18 cellular contexts compared by ENCODE assay signal in genomic region chr6:118305081-118305480, GRCh38.
DNase-seq lines count a peak whose midpoint lies in the region; ATAC-seq and TF ChIP-seq lines count a peak whose summit lies in the region.
"Had no signal": no experiment of that assay in that cellular context is flagged by ENCODE, and none has a peak within 500 bp of the region (broad histone marks: within the 10 kb centered on the region; RNA-seq: fewer than 3 reads in every experiment).

No MANE protein-coding gene starts in this region.

- H3K36me3 ChIP-seq in ascending aorta (no peaks in the 10 kb centered on the region), esophagus muscularis mucosa (no peaks in the 10 kb centered on the region), thoracic aorta (no peaks in the 10 kb centered on the region), aorta (ENCODE audit: control insufficient read depth in 1 of 2, insufficient read depth in 2 of 2, low read length in 1 of 2) (peaks cover 0 to 2% of the 10 kb centered on the region in 2 donors), upper lobe of right lung (no peaks in the 10 kb centered on the region)
- H3K36me3 ChIP-seq: BE2C, BLaER1 had no signal

- no peak for DNase-seq in ascending aorta (ENCODE audit: low spot score in 2 of 2)
- no peak for DNase-seq in esophagus muscularis mucosa (ENCODE audit: extremely low spot score)
- DNase-seq in thoracic aorta (ENCODE audit: low spot score), result no peak
- no peak for DNase-seq in aorta
- no peak for DNase-seq in upper lobe of right lung
- no peak for DNase-seq in C1 segment of cervical spinal cord (lab: John Stamatoyannopoulos, UW)
- no peak for DNase-seq in stimulated activated CD4-positive, alpha-beta T cell treated with anti-CD3 and anti-CD28 coated beads, Interleukin-4, amount 100 ng/mL, for 1 hour
- DNase-seq: 8988T; ACHN; BE2C; Caco-2; Calu3; CD4-positive, alpha-beta T cell; CD8-positive, alpha-beta T cell; GF-D8 had no signal

- WGBS in esophagus muscularis mucosa, result 85% methylated on average over 1 of the region's 1 CpG
- 94 to 100% methylated on average over 1 of the region's 1 CpG for WGBS in aorta, 2 donors

- no peak for TF ChIP-seq EP300 in esophagus muscularis mucosa (IDR thresholded peaks at IDR 0.05)

- ATAC-seq in thoracic aorta (ENCODE audit: insufficient number of reproducible peaks, low FRiP score, low read depth), result no peak
- ATAC-seq in aorta (ENCODE audit: low FRiP score), result no peak
- ATAC-seq in HG03159 (IDR thresholded peaks at IDR 0.05; ENCODE audit: unreplicated experiment), result no peak
- ATAC-seq in upper lobe of right lung, result no peak
- ATAC-seq: CD8-positive, alpha-beta T cell had no signal

- H3K27ac ChIP-seq in ascending aorta, result peak overlapping the region; percentile 83 to 85
- H3K27ac ChIP-seq in esophagus muscularis mucosa (replicated peaks in 1 of 4), result peak overlapping the region in 3 of 4 donors; percentile 20 to 58 (median 50)
- H3K27ac ChIP-seq in thoracic aorta, result peak overlapping the region; percentile 84 to 86
- peak overlapping the region; percentile 57 to 87 for H3K27ac ChIP-seq in aorta (ENCODE audit: low read depth in 1 of 2, low read length in 2 of 2)
- H3K27ac ChIP-seq in upper lobe of right lung, result no peak overlapping the region
- H3K27ac ChIP-seq: BLaER1, C4-2B had no signal

- no peak for TF ChIP-seq POLR2A in esophagus muscularis mucosa (IDR thresholded peaks at IDR 0.05; ENCODE audit: low read depth)

- H3K4me3 ChIP-seq in ascending aorta (no peak overlapping the region), esophagus muscularis mucosa (no peak overlapping the region), thoracic aorta (no peak overlapping the region), aorta (ENCODE audit: low read length in 2 of 2) (no peak overlapping the region), upper lobe of right lung (no peak overlapping the region)
- H3K4me3 ChIP-seq: BLaER1 had no signal

- H3K9me3 ChIP-seq in ascending aorta (no peaks in the 10 kb centered on the region), esophagus muscularis mucosa (no peaks in the 10 kb centered on the region), thoracic aorta (no peaks in the 10 kb centered on the region), aorta (ENCODE audit: control insufficient read depth, low read length) (no peaks in the 10 kb centered on the region), upper lobe of right lung (no peaks in the 10 kb centered on the region)
- H3K9me3 ChIP-seq: BE2C, BLaER1, Caco-2 had no signal

- intact Hi-C loops in ascending aorta (cut with DNase I) (no loop called here), esophagus muscularis mucosa (cut with DNase I) (no loop called here), aorta (cut with DNase I) (no loop called here), upper lobe of right lung (cut with DNase I) (no loop called here)

- H3K27me3 ChIP-seq in ascending aorta (no peaks in the 10 kb centered on the region), esophagus muscularis mucosa (no peaks in the 10 kb centered on the region), thoracic aorta (replicated peaks; ENCODE audit: insufficient read depth) (no peaks in the 10 kb centered on the region), aorta (ENCODE audit: control insufficient read depth in 1 of 2, insufficient read depth in 2 of 2, low read length in 1 of 2) (no peaks in the 10 kb centered on the region), upper lobe of right lung (no peaks in the 10 kb centered on the region)
- H3K27me3 ChIP-seq: BE2C, BLaER1 had no signal

- TF ChIP-seq CTCF in ascending aorta (IDR thresholded peaks at IDR 0.05) (no peak), esophagus muscularis mucosa (IDR thresholded peaks at IDR 0.05) (no peak), thoracic aorta (IDR thresholded peaks at IDR 0.05) (no peak), upper lobe of right lung (IDR thresholded peaks at IDR 0.05) (no peak)

- peaks cover 13 to 24% of the 10 kb centered on the region in 2 donors for H3K4me1 ChIP-seq in ascending aorta
- peaks cover 23 to 44% (median 42%) of the 10 kb centered on the region in 4 donors for H3K4me1 ChIP-seq in esophagus muscularis mucosa
- peaks cover 11 to 51% of the 10 kb centered on the region in 2 donors for H3K4me1 ChIP-seq in thoracic aorta (ENCODE audit: control insufficient read depth in 1 of 2, low read depth in 2 of 2)
- H3K4me1 ChIP-seq in aorta (ENCODE audit: control insufficient read depth in 1 of 2, insufficient read depth in 2 of 2, low read length in 2 of 2), result peaks cover 4 to 9% of the 10 kb centered on the region in 2 donors
- H3K4me1 ChIP-seq in upper lobe of right lung, result no peaks in the 10 kb centered on the region
- H3K4me1 ChIP-seq: BE2C, BLaER1, Caco-2 had no signal
